ENCODE assay signal across 31 cellular contexts in genomic region chr7:5603193-5604140, GRCh38. TPM values are rescaled to one million over a fixed set of nuclear protein-coding genes. Genes with fewer than 3 reads are reported as not detected.
DNase-seq lines count a peak whose midpoint lies in the region; ATAC-seq, FAIRE-seq and TF ChIP-seq lines count a peak whose summit lies in the region.
"Had no signal": no experiment of that assay in that cellular context is flagged by ENCODE, and none has a peak within 500 bp of the region (broad histone marks: within the 10 kb centered on the region; RNA-seq: fewer than 3 reads in every experiment).

No MANE protein-coding gene starts in this region.

- H2AFZ ChIP-seq in GM23338 (no peak overlapping the region), astrocyte (ENCODE audit: low read depth, low read length) (no peak overlapping the region)

- H3K4me1 ChIP-seq in GM23338 (ENCODE audit: insufficient read depth) (peaks cover 19% of the 10 kb centered on the region), astrocyte (ENCODE audit: insufficient read depth, low read length) (peaks cover 9% of the 10 kb centered on the region)
- H3K4me1 ChIP-seq: breast epithelium, pancreas had no signal

- no peak overlapping the region for H3K4me3 ChIP-seq in GM23338
- H3K4me3 ChIP-seq in astrocyte (ENCODE audit: insufficient read depth, low read depth, low read length), result no peak overlapping the region
- H3K4me3 ChIP-seq: breast epithelium, HAP-1, lung, pancreas, SK-N-MC, skin epidermis, thoracic aorta, vagina had no signal

- H3K9me3 ChIP-seq in astrocyte (ENCODE audit: insufficient read depth, low read depth, low read length), result no peaks in the 10 kb centered on the region
- H3K9me3 ChIP-seq: breast epithelium, HAP-1, pancreas, thoracic aorta, vagina had no signal

- H3K27ac Mint-ChIP-seq in GM23338 (no peak overlapping the region), astrocyte (ENCODE audit: unreplicated experiment) (peak overlapping the region; percentile 53), neural crest cell (ENCODE audit: unreplicated experiment) (no peak overlapping the region)
- H3K27ac Mint-ChIP-seq: activated CD8-positive, alpha-beta T cell treated with anti-CD3 and anti-CD28 coated beads, Interleukin-2, amount 10 ng/mL, durations not matched to agents 7 days and 5 days; activated naive CD4-positive, alpha-beta T cell treated with anti-CD3 and anti-CD28 coated beads, Interleukin-2, amount 50 U/mL, for 72 hours; activated T-helper 2 cell treated with anti-CD3 and anti-CD28 coated beads, Interferon-gamma antibody, Interleukin-2, Interleukin-4, amounts not matched to agents 10 μg/mL and 5 μg/mL and 100 μg/mL, durations not matched to agents 14 hours and 24 hours and 36 hours; immature natural killer cell; natural killer cell treated with Interleukin-12 subunit alpha and Interleukin-12 subunit beta and Interleukin-15 and Interleukin-18, amount 100 ng/mL, for 72 hours had no signal

- H3K27me3 Mint-ChIP-seq in GM23338 (ENCODE audit: insufficient read depth, low read depth, poor library complexity), result peaks cover 14% of the 10 kb centered on the region
- no peaks in the 10 kb centered on the region for H3K27me3 Mint-ChIP-seq in astrocyte (ENCODE audit: low read depth, unreplicated experiment)
- no peaks in the 10 kb centered on the region for H3K27me3 Mint-ChIP-seq in neural crest cell (ENCODE audit: low read depth)
- H3K27me3 Mint-ChIP-seq: natural killer cell treated with Interleukin-12 subunit alpha and Interleukin-12 subunit beta and Interleukin-15 and Interleukin-18, amount 100 ng/mL, for 72 hours had no signal

- H3K9me2 ChIP-seq in GM23338 (ENCODE audit: insufficient read depth), result no peaks in the 10 kb centered on the region

- TF ChIP-seq CTCF in 22Rv1 (IDR thresholded peaks at IDR 0.05) (peak; percentile 30; the same call in 1 of the 2 replicates), GM23338 (conservative IDR thresholded peaks at IDR 0.05; ENCODE audit: low read depth in 2 of 2) (peak in 1 of 2 experiments; percentile 29; a peak in 1 of 4 replicates), astrocyte (IDR thresholded peaks at IDR 0.05; ENCODE audit: insufficient read depth, low read depth, low read length) (no peak), neural crest cell (conservative IDR thresholded peaks at IDR 0.05) (no peak)

- peaks cover 45% of the 10 kb centered on the region for H3K79me2 ChIP-seq in GM23338 (replicated peaks; ENCODE audit: insufficient read depth)
- peaks cover 58% of the 10 kb centered on the region for H3K79me2 ChIP-seq in astrocyte (ENCODE audit: insufficient read depth, low read length)

- H3K4me2 ChIP-seq in GM23338, result no peak overlapping the region
- no peak overlapping the region for H3K4me2 ChIP-seq in astrocyte (ENCODE audit: low read length)

- H3K36me3 Mint-ChIP-seq in GM23338 (ENCODE audit: low read depth) (peaks cover 42% of the 10 kb centered on the region), astrocyte (ENCODE audit: low read depth, unreplicated experiment) (peaks cover 11% of the 10 kb centered on the region), neural crest cell (ENCODE audit: low read depth) (peaks cover 4% of the 10 kb centered on the region)
- H3K36me3 Mint-ChIP-seq: activated naive CD4-positive, alpha-beta T cell treated with anti-CD3 and anti-CD28 coated beads, Interleukin-2, amount 50 U/mL, for 72 hours; CD8-positive, alpha-beta memory T cell; immature natural killer cell; natural killer cell treated with Interleukin-12 subunit alpha and Interleukin-12 subunit beta and Interleukin-15 and Interleukin-18, amount 100 ng/mL, for 72 hours had no signal

- peaks cover 5% of the 10 kb centered on the region; the same call in 1 of the 2 replicates for H3K36me3 ChIP-seq in GM23338 (ENCODE audit: insufficient read depth)
- H3K36me3 ChIP-seq in astrocyte (ENCODE audit: insufficient read depth, low read length), result peaks cover 11% of the 10 kb centered on the region
- H3K36me3 ChIP-seq: breast epithelium, pancreas had no signal

- peaks cover 10% of the 10 kb centered on the region for H3K4me1 Mint-ChIP-seq in GM23338
- H3K4me1 Mint-ChIP-seq in astrocyte (ENCODE audit: low read depth, unreplicated experiment), result peaks cover 8% of the 10 kb centered on the region
- H3K4me1 Mint-ChIP-seq in neural crest cell, result peaks cover 3% of the 10 kb centered on the region
- H3K4me1 Mint-ChIP-seq: CD8-positive, alpha-beta memory T cell; immature natural killer cell had no signal

- ATAC-seq in GM23338, result no peak
- ATAC-seq: activated CD8-positive, alpha-beta T cell treated with anti-CD3 and anti-CD28 coated beads, Interleukin-2, amount 10 ng/mL, durations not matched to agents 7 days and 5 days; activated naive CD4-positive, alpha-beta T cell treated with anti-CD3 and anti-CD28 coated beads, Interleukin-2, amount 50 U/mL, for 72 hours; left cardiac atrium; pancreas had no signal

- no peaks in the 10 kb centered on the region; the same call in 1 of the 3 replicates for H3K9me3 Mint-ChIP-seq in GM23338
- H3K9me3 Mint-ChIP-seq in astrocyte (ENCODE audit: unreplicated experiment), result no peaks in the 10 kb centered on the region
- H3K9me3 Mint-ChIP-seq in neural crest cell, result no peaks in the 10 kb centered on the region
- H3K9me3 Mint-ChIP-seq: activated naive CD4-positive, alpha-beta T cell treated with anti-CD3 and anti-CD28 coated beads, Interleukin-2, amount 50 U/mL, for 72 hours; activated T-helper 2 cell treated with anti-CD3 and anti-CD28 coated beads, Interferon-gamma antibody, Interleukin-2, Interleukin-4, amounts not matched to agents 10 μg/mL and 5 μg/mL and 100 μg/mL, durations not matched to agents 14 hours and 24 hours and 36 hours; immature natural killer cell; natural killer cell treated with Interleukin-12 subunit alpha and Interleukin-12 subunit beta and Interleukin-15 and Interleukin-18, amount 100 ng/mL, for 72 hours had no signal

- H3K4me3 Mint-ChIP-seq in GM23338, result no peak overlapping the region
- H3K4me3 Mint-ChIP-seq in astrocyte (ENCODE audit: unreplicated experiment), result no peak overlapping the region
- peak overlapping the region; percentile 47 for H3K4me3 Mint-ChIP-seq in neural crest cell
- H3K4me3 Mint-ChIP-seq: activated CD8-positive, alpha-beta T cell treated with anti-CD3 and anti-CD28 coated beads, Interleukin-2, amount 10 ng/mL, durations not matched to agents 7 days and 5 days; CD8-positive, alpha-beta memory T cell; immature natural killer cell; natural killer cell treated with Interleukin-12 subunit alpha and Interleukin-12 subunit beta and Interleukin-15 and Interleukin-18, amount 100 ng/mL, for 72 hours had no signal

- no peak overlapping the region for H3K27ac ChIP-seq in 22Rv1
- H3K27ac ChIP-seq in GM23338 (ENCODE audit: low read depth), result no peak overlapping the region
- no peak overlapping the region for H3K27ac ChIP-seq in astrocyte (ENCODE audit: low read depth, low read length)
- H3K27ac ChIP-seq: breast epithelium, pancreas, SK-N-MC, skin epidermis, thoracic aorta, vagina had no signal

- H3K9ac ChIP-seq in astrocyte (ENCODE audit: low read length), result no peak overlapping the region

- peaks cover 55% of the 10 kb centered on the region for H4K20me1 ChIP-seq in GM23338 (replicated peaks; ENCODE audit: insufficient read depth)
- H4K20me1 ChIP-seq in astrocyte (ENCODE audit: insufficient read depth, low read length), result peaks cover 81% of the 10 kb centered on the region

- peaks cover 23% of the 10 kb centered on the region for H3F3A ChIP-seq in GM23338 (replicated peaks; ENCODE audit: low read depth)

- no peaks in the 10 kb centered on the region for H3K27me3 ChIP-seq in GM23338 (ENCODE audit: insufficient read depth)
- no peaks in the 10 kb centered on the region for H3K27me3 ChIP-seq in astrocyte (ENCODE audit: insufficient read depth, low read length)
- H3K27me3 ChIP-seq: breast epithelium, pancreas, vagina had no signal

- FAIRE-seq in astrocyte (lab: Jason Lieb, UNC), result no peak
- FAIRE-seq: GM12891, pancreas had no signal

- DNase-seq in GM23338 (ENCODE audit: low spot score) (peak; percentile 53), astrocyte (ENCODE audit: low read depth) (no peak), neural crest cell (ENCODE audit: low read depth, low spot score) (no peak), OCI-M1 (lab: John Stamatoyannopoulos, UW) (no peak), SKM-1 treated with dmso at 0.1 percent for 144 hours (lab: John Stamatoyannopoulos, UW; ENCODE audit: unreplicated experiment) (no peak), hippocampal formation (lab: John Stamatoyannopoulos, UW) (no peak), NCI-H524 (lab: John Stamatoyannopoulos, UW) (no peak)
- DNase-seq: activated CD8-positive, alpha-beta T cell treated with anti-CD3 and anti-CD28 coated beads, Interleukin-2, amount 10 ng/mL, durations not matched to agents 7 days and 5 days; activated T-cell treated with anti-CD3 and anti-CD28 coated beads for 4 hours; CD8-positive, alpha-beta memory T cell; immature natural killer cell; left cardiac atrium; NCI-H2107; NCI-H446; NCI-H82; pancreas; RPMI8226; stimulated activated naive CD4-positive, alpha-beta T cell treated with Interleukin-2 at 50 U/mL for 16 hours; T-helper 2 cell had no signal

TF ChIP-seq in GM23338, 12 proteins besides CTCF, POLR2A, EP300 and RAD21 (continues in another document):
- no peak for TF ChIP-seq REST (IDR thresholded peaks at IDR 0.05; ENCODE audit: unreplicated experiment)

RNA-seq across cellular contexts. Expression of gene FSCN1, which starts 10.9 kb away (rescaled TPM):
- total RNA-seq in GM23338 (2014; rRNA removed; shearing (Covaris generic)), result 654 and 734 TPM in 2 replicates
- 135 and 146 TPM in 2 replicates for polyA plus RNA-seq in GM23338 (2016; fragmentation: Nextera tagmentation; extraction: Ambion mirVana)
- total RNA-seq in astrocyte, result 629 and 685 TPM in 2 replicates
- 398 and 416 TPM in 2 replicates for total RNA-seq in neural crest cell
